9 cellular contexts compared by ENCODE assay signal in the genomic region with DNA sequence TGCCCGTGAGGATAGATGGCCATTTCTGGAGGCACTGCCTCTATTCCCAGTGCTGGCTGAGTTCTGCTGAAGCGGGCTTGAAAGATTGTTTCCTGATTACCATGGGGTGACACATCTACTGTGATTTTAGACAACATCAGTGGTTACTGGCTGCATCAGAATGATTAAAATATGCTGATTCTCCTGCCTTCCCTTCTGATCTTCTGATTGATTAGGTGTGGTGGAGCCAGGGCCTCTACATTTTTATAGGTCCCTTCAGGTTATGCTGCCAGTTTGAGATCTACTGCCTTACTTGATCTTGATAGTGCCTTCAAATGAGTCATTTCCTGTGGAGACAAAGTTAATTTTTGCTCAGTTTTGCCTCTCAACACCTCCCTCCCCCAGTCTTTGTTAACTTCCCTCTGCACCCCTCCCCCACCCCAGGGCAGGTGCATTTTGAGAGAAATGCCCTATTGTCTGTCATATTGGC. TPM values are rescaled to one million over a fixed set of nuclear protein-coding genes. Genes with fewer than 3 reads are reported as not detected.
A peak's percentile ranks its signal among the peaks of the same experiment; 100 is the strongest.
DNase-seq lines count a peak whose midpoint lies in the region; ATAC-seq, FAIRE-seq and TF ChIP-seq lines count a peak whose summit lies in the region.
"Had no signal": no experiment of that assay in that cellular context is flagged by ENCODE, and none has a peak within 500 bp of the region (broad histone marks: within the 10 kb centered on the region; RNA-seq: fewer than 3 reads in every experiment).

No MANE protein-coding gene starts in this region.

- H3K36me3 ChIP-seq in DND-41 (ENCODE audit: insufficient read depth, low read length), result peaks cover 78% of the 10 kb centered on the region
- peaks cover 79% of the 10 kb centered on the region for H3K36me3 ChIP-seq in OCI-LY7 (ENCODE audit: insufficient read depth, low read length)
- H3K36me3 ChIP-seq in mesendoderm (ENCODE audit: control insufficient read depth, insufficient read depth, low read length), result no peaks in the 10 kb centered on the region
- H3K36me3 ChIP-seq in gastrocnemius medialis, result peaks cover 0 to 67% of the 10 kb centered on the region in 2 donors

- H3K56ac ChIP-seq in mesendoderm (ENCODE audit: low read length), result no peak overlapping the region

- no peaks in the 10 kb centered on the region for H3K9me2 ChIP-seq in OCI-LY7 (ENCODE audit: insufficient read depth, low read length)

- FAIRE-seq in H54 (lab: Jason Lieb, UNC), result peak; percentile 38

- no peak overlapping the region for H3K18ac ChIP-seq in mesendoderm (ENCODE audit: low read length)

- POLR2A ChIA-PET in OCI-LY7 (lab: Charles Lee), result no interaction called here

- no peak overlapping the region for H2BK120ac ChIP-seq in mesendoderm (ENCODE audit: low read depth, low read length)

- H3K4me3 ChIP-seq in DND-41 (ENCODE audit: low read depth in 1 of 2, low read length in 2 of 2) (no peak overlapping the region), OCI-LY7 (ENCODE audit: low read depth, low read length, poor library complexity, severe bottlenecking) (peak overlapping the region; percentile 32), mesendoderm (ENCODE audit: low read length) (no peak overlapping the region), gastrocnemius medialis (no peak overlapping the region)
- H3K4me3 ChIP-seq: heart right ventricle had no signal

- H3K79me1 ChIP-seq in mesendoderm (ENCODE audit: low read length), result peaks cover 1% of the 10 kb centered on the region

- H3K4me2 ChIP-seq in DND-41 (ENCODE audit: insufficient read depth, low read length), result no peak overlapping the region
- H3K4me2 ChIP-seq in OCI-LY7 (ENCODE audit: low read length), result peak overlapping the region; percentile 74
- no peak overlapping the region for H3K4me2 ChIP-seq in mesendoderm (ENCODE audit: low read length)

- H3K79me2 ChIP-seq in DND-41 (ENCODE audit: insufficient read depth, low read length) (no peaks in the 10 kb centered on the region; the same call in 1 of the 2 replicates), OCI-LY7 (ENCODE audit: insufficient read depth, low read depth, low read length) (peaks cover 3% of the 10 kb centered on the region; the same call in 1 of the 2 replicates), mesendoderm (ENCODE audit: control insufficient read depth, insufficient read depth, low read length) (no peaks in the 10 kb centered on the region)

- CTCF ChIA-PET in OCI-LY7 (lab: Charles Lee; ENCODE audit: unreplicated experiment), result no interaction called here

- H2AFZ ChIP-seq in DND-41 (ENCODE audit: low read depth, low read length) (no peak overlapping the region), OCI-LY7 (ENCODE audit: low read length) (peak overlapping the region; percentile 39; the same call in 1 of the 2 replicates)

- no peaks in the 10 kb centered on the region for H3K9me3 ChIP-seq in DND-41 (ENCODE audit: insufficient read depth, low read length, severe bottlenecking)
- no peaks in the 10 kb centered on the region for H3K9me3 ChIP-seq in OCI-LY7 (ENCODE audit: low read length)
- H3K9me3 ChIP-seq in gastrocnemius medialis, result no peaks in the 10 kb centered on the region
- H3K9me3 ChIP-seq: heart right ventricle had no signal

- ATAC-seq in DND-41 (ENCODE audit: insufficient read depth, low read depth) (peak; percentile 92), HG03095 (IDR thresholded peaks at IDR 0.05; ENCODE audit: unreplicated experiment) (no peak), gastrocnemius medialis (no peak)

- DNase-seq in DND-41, result peak; percentile 67
- no peak for DNase-seq in H54 (ENCODE audit: insufficient read length, low spot score)
- peak; percentile 90 for DNase-seq in OCI-LY7 (ENCODE audit: low spot score)
- peak; percentile 56 to 60 for DNase-seq in activated T-cell treated with anti-CD3 and anti-CD28 coated beads, Interleukin-2, amount 50 U/mL, for 48 hours
- peak; percentile 61 for DNase-seq in mesendoderm
- DNase-seq in NCI-H524 (lab: John Stamatoyannopoulos, UW), result no peak
- no peak for DNase-seq in gastrocnemius medialis
- DNase-seq: heart right ventricle had no signal

- no peak overlapping the region for H4K5ac ChIP-seq in mesendoderm (ENCODE audit: low read length)

- in situ Hi-C loops in gastrocnemius medialis (cut with MboI; ENCODE audit: low sequenced_read_pairs in 4 of 4), result no loop called here

- TF ChIP-seq POLR2A in H54 (IDR thresholded peaks at IDR 0.05; ENCODE audit: low read depth, low read length) (no peak), gastrocnemius medialis (IDR thresholded peaks at IDR 0.05) (no peak)

- WGBS in mesendoderm (ENCODE audit: extremely low coverage, insufficient coverage, low lambda C conversion rate), result no CpG with 5 or more reads among the region's 2 CpGs

- H2BK5ac ChIP-seq in mesendoderm (ENCODE audit: low read length), result no peak overlapping the region

- H3K27me3 ChIP-seq in DND-41 (ENCODE audit: insufficient read depth, low read length, poor library complexity) (no peaks in the 10 kb centered on the region), mesendoderm (ENCODE audit: insufficient read depth, low read length, poor library complexity) (no peaks in the 10 kb centered on the region), gastrocnemius medialis (no peaks in the 10 kb centered on the region)
- H3K27me3 ChIP-seq: heart right ventricle had no signal

- intact Hi-C loops in OCI-LY7 (cut with micrococcal nuclease; ENCODE audit: unreplicated experiment), result loop anchor here (2.0 kb wide), 1 partner anchor 28 kb away; no protein-coding TSS in a partner anchor
- intact Hi-C loops in gastrocnemius medialis (cut with DNase I; ENCODE audit: low total_unique reads), result no loop called here

- H3K23ac ChIP-seq in mesendoderm (ENCODE audit: low read length), result no peak overlapping the region

- TF ChIP-seq CTCF in DND-41 (IDR thresholded peaks at IDR 0.05; ENCODE audit: borderline replicate concordance, extremely low read depth, low read length, poor library complexity, severe bottlenecking) (no peak), OCI-LY7 (conservative IDR thresholded peaks at IDR 0.05; ENCODE audit: low read length) (no peak), gastrocnemius medialis (IDR thresholded peaks at IDR 0.05 in 4 of 5, conservative IDR thresholded peaks at IDR 0.05 in 1 of 5) (no peak)

- H2BK15ac ChIP-seq in mesendoderm (replicated peaks; ENCODE audit: low read depth), result no peak overlapping the region

- no peak overlapping the region for H2AK5ac ChIP-seq in mesendoderm (ENCODE audit: low read length)

- no TSS peak for BruUV-seq in OCI-LY7 (replicated peaks; lab: Mats Ljungman, UMichigan)

- no peak overlapping the region for H3K4ac ChIP-seq in mesendoderm (ENCODE audit: low read depth, low read length)

- H4K8ac ChIP-seq in mesendoderm (ENCODE audit: low read depth, low read length), result no peak overlapping the region

- H3K9ac ChIP-seq in DND-41 (ENCODE audit: low read depth, low read length) (no peak overlapping the region), mesendoderm (ENCODE audit: low read length) (no peak overlapping the region)

- H3K27ac ChIP-seq in DND-41 (ENCODE audit: low read length) (peak overlapping the region; percentile 67), OCI-LY7 (ENCODE audit: low read depth, low read length, poor library complexity, severe bottlenecking) (peak overlapping the region; percentile 85), mesendoderm (ENCODE audit: low read depth, low read length) (no peak overlapping the region), gastrocnemius medialis (no peak overlapping the region)

- no peaks in the 10 kb centered on the region for H4K20me1 ChIP-seq in DND-41 (ENCODE audit: insufficient read depth, low read length)
- no peaks in the 10 kb centered on the region for H4K20me1 ChIP-seq in OCI-LY7 (ENCODE audit: insufficient read depth, low read length)

- H3K4me1 ChIP-seq in DND-41 (ENCODE audit: insufficient read depth, low read length), result peaks cover 26% of the 10 kb centered on the region
- H3K4me1 ChIP-seq in OCI-LY7 (ENCODE audit: insufficient read depth, low read length, poor library complexity, severe bottlenecking), result peaks cover 39% of the 10 kb centered on the region
- H3K4me1 ChIP-seq in mesendoderm (ENCODE audit: control insufficient read depth, low read depth, low read length), result no peaks in the 10 kb centered on the region
- H3K4me1 ChIP-seq in gastrocnemius medialis, result peaks cover 8 to 24% of the 10 kb centered on the region in 2 donors

RNA-seq across cellular contexts. Expression of gene SNORC, which starts 31.6 kb away (rescaled TPM):
- 0.13 and 0.41 TPM in 2 replicates for total RNA-seq in OCI-LY7 (2014; rRNA removed; shearing (Covaris generic))
- total RNA-seq in OCI-LY7 (2022) (0.59 and 1.4 TPM in 2 replicates), gastrocnemius medialis (1 to 10 TPM in 2 of 4 donors, under 1 TPM in 2; 0.12 to 4.1 (median 1.1) TPM)
- polyA plus RNA-seq in mesendoderm (2013, experiment 1 of 2), result 0.86 TPM
- 0.46 TPM for polyA plus RNA-seq in mesendoderm (2013, experiment 2 of 2)

Comparison
In these comparisons a context has a peak if more than half of its experiments do, and no peak if none do; other contexts are left out.
1. DNase-seq: peak in DND-41 (single experiment), OCI-LY7 (single experiment), activated T-cell treated with anti-CD3 and anti-CD28 coated beads, Interleukin-2, amount 50 U/mL, for 48 hours (2 of 2) and mesendoderm (single experiment); none in H54 (single experiment), NCI-H524 (0 of 2) and gastrocnemius medialis (0 of 2).
2. H3K27ac ChIP-seq: peak in DND-41 (single experiment) and OCI-LY7 (single experiment); none in mesendoderm (single experiment) and gastrocnemius medialis (0 of 4).